ENCODE assay signal across 16 cellular contexts in genomic region chr6:134516582-134516981, GRCh38.
DNase-seq lines count a peak whose midpoint lies in the region; ATAC-seq and TF ChIP-seq lines count a peak whose summit lies in the region.
"Had no signal": no experiment of that assay in that cellular context is flagged by ENCODE, and none has a peak within 500 bp of the region (broad histone marks: within the 10 kb centered on the region; RNA-seq: fewer than 3 reads in every experiment).

No MANE protein-coding gene starts in this region.

- CTCF ChIA-PET in MCF 10A (lab: Yijun Ruan, JAX), result interaction anchor here (0.8 to 1.6 kb wide), 4 partner anchors 10 to 345 kb away, joined by 3 to 4 read pairs (median 4); no protein-coding TSS in a partner anchor
- CTCF ChIA-PET in activated CD4-positive, alpha-beta memory T cell treated with anti-CD3 and anti-CD28 coated beads for 36 hours (lab: Charles Lee), result interaction anchor here (0.9 to 1.5 kb wide), 2 partner anchors 12 to 338 kb away, joined by 3 read pairs; no protein-coding TSS in a partner anchor

- peaks cover 6% of the 10 kb centered on the region for H3K36me3 Mint-ChIP-seq in MCF 10A (ENCODE audit: insufficient read depth, unreplicated experiment)
- no peaks in the 10 kb centered on the region for H3K36me3 Mint-ChIP-seq in activated CD4-positive, alpha-beta memory T cell treated with anti-CD3 and anti-CD28 coated beads for 36 hours

- no peak for TF ChIP-seq EP300 in suprapubic skin (IDR thresholded peaks at IDR 0.05)

- no peaks in the 10 kb centered on the region for H3K9me3 Mint-ChIP-seq in MCF 10A (ENCODE audit: unreplicated experiment)
- H3K9me3 Mint-ChIP-seq in activated CD4-positive, alpha-beta memory T cell treated with anti-CD3 and anti-CD28 coated beads for 36 hours, result no peaks in the 10 kb centered on the region
- H3K9me3 Mint-ChIP-seq: activated T-cell treated with anti-CD3 and anti-CD28 coated beads, Interleukin-2, amount 50 U/mL, for 24 hours had no signal

- BruUV-seq in MCF 10A (replicated peaks; lab: Mats Ljungman, UMichigan), result no TSS peak

- H3K36me3 ChIP-seq in right lobe of liver (no peaks in the 10 kb centered on the region), suprapubic skin (no peaks in the 10 kb centered on the region)

- H3K4me1 Mint-ChIP-seq in MCF 10A (ENCODE audit: insufficient read depth, unreplicated experiment), result peaks cover 41% of the 10 kb centered on the region
- H3K4me1 Mint-ChIP-seq in activated CD4-positive, alpha-beta memory T cell treated with anti-CD3 and anti-CD28 coated beads for 36 hours (ENCODE audit: low read depth), result peaks cover 20% of the 10 kb centered on the region

- H3K27me3 ChIP-seq in right lobe of liver (no peaks in the 10 kb centered on the region), suprapubic skin (no peaks in the 10 kb centered on the region)

- 48% methylated on average over 3 of the region's 3 CpGs for WGBS in right lobe of liver (ENCODE audit: insufficient coverage, low coverage, low lambda C conversion rate, missing lambda C conversion rate)
- WGBS in suprapubic skin, result 60% methylated on average over 3 of the region's 3 CpGs

- intact Hi-C loops in MCF 10A (cut with micrococcal nuclease) (no loop called here), right lobe of liver (cut with DNase I) (loop anchor here in 1 of 2 donors (10.0 kb wide), 1 partner anchor 342 kb away; no protein-coding TSS in a partner anchor)
- intact Hi-C loops in activated CD4-positive, alpha-beta memory T cell treated with anti-CD3 and anti-CD28 coated beads for 36 hours (cut with micrococcal nuclease), result no loop called here

- peak; percentile 27 for DNase-seq in NB4 (ENCODE audit: low read depth)
- DNase-seq in MCF 10A (ENCODE audit: unreplicated experiment), result peak; percentile 42
- DNase-seq in right lobe of liver, result no peak
- DNase-seq in suprapubic skin (ENCODE audit: low spot score in 2 of 2), result no peak
- DNase-seq in activated CD4-positive, alpha-beta memory T cell treated with anti-CD3 and anti-CD28 coated beads for 36 hours, result no peak
- no peak for DNase-seq in activated CD4-positive, alpha-beta T cell treated with anti-CD3 and anti-CD28 coated beads for 1 hour
- DNase-seq: activated CD4-positive, alpha-beta T cell treated with anti-CD3 and anti-CD28 coated beads for 48 hours; activated naive CD8-positive, alpha-beta T cell treated with anti-CD3 and anti-CD28 coated beads, Interleukin-2, amount 10 ng/mL, durations not matched to agents 7 days and 5 days; activated T-cell treated with anti-CD3 and anti-CD28 coated beads, Interleukin-2, amount 50 U/mL, for 24 hours; KG1; kidney glomerular epithelial cell; NCI-H1105 treated with DMSO at 0.1 percent for 48 hours; SIG-M5; stimulated activated CD4-positive, alpha-beta T cell treated with anti-CD3 and anti-CD28 coated beads, Interleukin-15, amount 100 ng/mL, for 24 hours; T-helper 9 cell had no signal

- no peak overlapping the region for H3K4me3 Mint-ChIP-seq in MCF 10A (ENCODE audit: unreplicated experiment)
- H3K4me3 Mint-ChIP-seq in activated CD4-positive, alpha-beta memory T cell treated with anti-CD3 and anti-CD28 coated beads for 36 hours, result no peak overlapping the region
- H3K4me3 Mint-ChIP-seq: activated naive CD8-positive, alpha-beta T cell treated with anti-CD3 and anti-CD28 coated beads, Interleukin-2, amount 10 ng/mL, durations not matched to agents 7 days and 5 days; activated T-cell treated with anti-CD3 and anti-CD28 coated beads, Interleukin-2, amount 50 U/mL, for 24 hours had no signal

- H3K27me3 Mint-ChIP-seq in MCF 10A (ENCODE audit: insufficient read depth, unreplicated experiment), result no peaks in the 10 kb centered on the region
- no peaks in the 10 kb centered on the region for H3K27me3 Mint-ChIP-seq in activated CD4-positive, alpha-beta memory T cell treated with anti-CD3 and anti-CD28 coated beads for 36 hours
- H3K27me3 Mint-ChIP-seq: activated T-cell treated with anti-CD3 and anti-CD28 coated beads, Interleukin-2, amount 50 U/mL, for 24 hours had no signal

- no peak for TF ChIP-seq POLR2A in NB4 (IDR thresholded peaks at IDR 0.05; ENCODE audit: extremely low read depth, insufficient read length)
- no peak for TF ChIP-seq POLR2A in right lobe of liver (IDR thresholded peaks at IDR 0.05)
- TF ChIP-seq POLR2A in suprapubic skin (IDR thresholded peaks at IDR 0.05), result no peak

- H3K27ac ChIP-seq in right lobe of liver (peak overlapping the region; percentile 66 to 87 (median 74)), suprapubic skin (peak overlapping the region; percentile 74)

- TF ChIP-seq CTCF in NB4 (IDR thresholded peaks at IDR 0.05; ENCODE audit: low read depth, low read length), result no peak
- TF ChIP-seq CTCF in MCF 10A (IDR thresholded peaks at IDR 0.05; ENCODE audit: unreplicated experiment), result no peak
- no peak for TF ChIP-seq CTCF in right lobe of liver (IDR thresholded peaks at IDR 0.05)
- no peak for TF ChIP-seq CTCF in suprapubic skin (IDR thresholded peaks at IDR 0.05)

- POLR2A ChIA-PET in MCF 10A (lab: Yijun Ruan, JAX), result interaction anchor here (0.7 to 6.6 kb wide), 21 partner anchors 10 to 424 kb away, joined by 3 to 52 read pairs (median 5); no protein-coding TSS in a partner anchor
- POLR2A ChIA-PET in activated CD4-positive, alpha-beta memory T cell treated with anti-CD3 and anti-CD28 coated beads for 36 hours (lab: Charles Lee), result no interaction called here

- peaks cover 0 to 36% (median 17%) of the 10 kb centered on the region in 4 donors for H3K4me1 ChIP-seq in right lobe of liver
- peaks cover 61% of the 10 kb centered on the region for H3K4me1 ChIP-seq in suprapubic skin

- H3K27ac Mint-ChIP-seq in MCF 10A (ENCODE audit: low read depth, unreplicated experiment), result peak overlapping the region; percentile 73
- no peak overlapping the region for H3K27ac Mint-ChIP-seq in activated CD4-positive, alpha-beta memory T cell treated with anti-CD3 and anti-CD28 coated beads for 36 hours
- H3K27ac Mint-ChIP-seq: activated naive CD8-positive, alpha-beta T cell treated with anti-CD3 and anti-CD28 coated beads, Interleukin-2, amount 10 ng/mL, durations not matched to agents 7 days and 5 days; activated T-cell treated with anti-CD3 and anti-CD28 coated beads, Interleukin-2, amount 50 U/mL, for 24 hours had no signal

- H3K4me3 ChIP-seq in NB4 (ENCODE audit: low read depth, low read length) (peak overlapping the region; percentile 71), right lobe of liver (no peak overlapping the region), suprapubic skin (no peak overlapping the region)

- H3K9me3 ChIP-seq in right lobe of liver (no peaks in the 10 kb centered on the region), suprapubic skin (no peaks in the 10 kb centered on the region)

- ATAC-seq in right lobe of liver (no peak), HG03097 (IDR thresholded peaks at IDR 0.05; ENCODE audit: low FRiP score, unreplicated experiment) (no peak)

Comparison
In these comparisons a context has a peak if more than half of its experiments do, and no peak if none do; other contexts are left out.
1. DNase-seq: peak in NB4 (single experiment) and MCF 10A (single experiment); none in right lobe of liver (0 of 3), suprapubic skin (0 of 2), activated CD4-positive, alpha-beta memory T cell treated with anti-CD3 and anti-CD28 coated beads for 36 hours (single experiment) and activated CD4-positive, alpha-beta T cell treated with anti-CD3 and anti-CD28 coated beads for 1 hour (single experiment).